24 cellular contexts compared by ENCODE assay signal in the genomic region with DNA sequence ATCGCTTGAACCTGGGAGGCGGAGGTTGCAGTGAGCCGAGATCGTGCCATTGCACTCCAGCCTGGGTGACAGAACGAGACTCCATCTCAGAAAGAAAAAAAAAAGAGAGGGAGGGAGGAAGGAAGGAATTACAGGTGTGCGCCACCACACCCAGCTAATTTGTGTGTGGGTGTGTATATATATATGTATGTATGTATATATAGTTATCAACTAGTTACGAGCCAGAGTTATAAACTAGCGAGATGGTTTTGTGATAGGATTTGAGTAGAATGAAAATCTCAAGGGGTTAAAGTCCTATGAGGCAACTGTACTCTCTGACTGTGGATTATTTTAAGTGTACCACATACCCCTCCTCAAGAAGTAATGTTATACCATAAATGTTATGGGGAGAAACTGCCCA.
"Had no signal": no experiment of that assay in that cellular context is flagged by ENCODE, and none has a peak within 500 bp of the region (broad histone marks: within the 10 kb centered on the region; RNA-seq: fewer than 3 reads in every experiment).

No MANE protein-coding gene starts in this region.

- H3K4me1 Mint-ChIP-seq: naive B cell; stimulated activated effector memory CD8-positive, alpha-beta T cell treated with anti-CD3 and anti-CD28 coated beads, Interleukin-12 subunit alpha, Interleukin-12 subunit beta, amount 100 ng/mL, for 72 hours; stimulated activated naive CD8-positive, alpha-beta T cell treated with anti-CD3 and anti-CD28 coated beads, Interleukin-15, amount 100 ng/mL, for 72 hours had no signal

- H3K27me3 ChIP-seq: left lung, ovary, spleen, tibial nerve, upper lobe of left lung, vagina had no signal

- H3K27ac Mint-ChIP-seq: naive B cell; natural killer cell treated with Interleukin-12 subunit alpha and Interleukin-12 subunit beta and Interleukin-15 and Interleukin-18, amount 100 ng/mL, for 72 hours; stimulated activated effector memory CD8-positive, alpha-beta T cell treated with anti-CD3 and anti-CD28 coated beads, Interleukin-12 subunit alpha, Interleukin-12 subunit beta, amount 100 ng/mL, for 72 hours; stimulated activated naive CD8-positive, alpha-beta T cell treated with anti-CD3 and anti-CD28 coated beads, Interleukin-15, amount 100 ng/mL, for 72 hours had no signal

- H3K4me3 ChIP-seq: left lung, lower lobe of right lung, ovary, prostate gland, skin epidermis, spleen, tibial nerve, upper lobe of left lung, vagina had no signal

- H3K9me3 ChIP-seq: left lung, lower lobe of right lung, ovary, prostate gland, spleen, tibial nerve, upper lobe of left lung, vagina had no signal

- DNase-seq: hippocampal formation; kidney glomerular epithelial cell; left cardiac atrium; left lung; lower lobe of right lung; mammary epithelial cell; mesenchymal stem cell; naive B cell; ovary; retina; right cardiac atrium; spleen; stimulated activated CD4-positive, alpha-beta T cell treated with anti-CD3 and anti-CD28 coated beads, Interleukin-4, amount 100 ng/mL, for 24 hours; stimulated activated naive CD4-positive, alpha-beta T cell treated with Interleukin-2 at 50 U/mL for 16 hours; stimulated activated naive CD8-positive, alpha-beta T cell treated with anti-CD3 and anti-CD28 coated beads, Interleukin-15, amount 100 ng/mL, for 72 hours; substantia nigra had no signal

- ATAC-seq: left cardiac atrium; left lung; lower lobe of right lung; natural killer cell treated with Interleukin-12 subunit alpha and Interleukin-12 subunit beta and Interleukin-15 and Interleukin-18, amount 100 ng/mL, for 72 hours; right cardiac atrium; sciatic nerve; stimulated activated effector memory CD8-positive, alpha-beta T cell treated with anti-CD3 and anti-CD28 coated beads, Interleukin-12 subunit alpha, Interleukin-12 subunit beta, amount 100 ng/mL, for 72 hours; stimulated activated naive CD8-positive, alpha-beta T cell treated with anti-CD3 and anti-CD28 coated beads, Interleukin-15, amount 100 ng/mL, for 72 hours had no signal

- H3K4me1 ChIP-seq: left lung, lower lobe of right lung, prostate gland, spleen, tibial nerve, upper lobe of left lung, vagina had no signal

- H3K4me3 Mint-ChIP-seq: naive B cell; natural killer cell treated with Interleukin-12 subunit alpha and Interleukin-12 subunit beta and Interleukin-15 and Interleukin-18, amount 100 ng/mL, for 72 hours; stimulated activated effector memory CD8-positive, alpha-beta T cell treated with anti-CD3 and anti-CD28 coated beads, Interleukin-12 subunit alpha, Interleukin-12 subunit beta, amount 100 ng/mL, for 72 hours; stimulated activated naive CD8-positive, alpha-beta T cell treated with anti-CD3 and anti-CD28 coated beads, Interleukin-15, amount 100 ng/mL, for 72 hours had no signal

- H3K27ac ChIP-seq: left lung, lower lobe of right lung, ovary, prostate gland, skin epidermis, spleen, tibial nerve, upper lobe of left lung, vagina had no signal

- H3K9me3 Mint-ChIP-seq: natural killer cell treated with Interleukin-12 subunit alpha and Interleukin-12 subunit beta and Interleukin-15 and Interleukin-18, amount 100 ng/mL, for 72 hours; stimulated activated effector memory CD8-positive, alpha-beta T cell treated with anti-CD3 and anti-CD28 coated beads, Interleukin-12 subunit alpha, Interleukin-12 subunit beta, amount 100 ng/mL, for 72 hours; stimulated activated naive CD8-positive, alpha-beta T cell treated with anti-CD3 and anti-CD28 coated beads, Interleukin-15, amount 100 ng/mL, for 72 hours had no signal

- H3K36me3 ChIP-seq: ovary, prostate gland had no signal

- H3K27me3 Mint-ChIP-seq: naive B cell; natural killer cell treated with Interleukin-12 subunit alpha and Interleukin-12 subunit beta and Interleukin-15 and Interleukin-18, amount 100 ng/mL, for 72 hours; stimulated activated naive CD8-positive, alpha-beta T cell treated with anti-CD3 and anti-CD28 coated beads, Interleukin-15, amount 100 ng/mL, for 72 hours had no signal
